ENCODE assay signal across 1 cellular context in genomic region chr10:122953827-122954730, GRCh38.
TF ChIP-seq lines count a peak whose summit lies in the region.

Gene C10orf88 (minus strand): TSS chr10:122954227. CDS start chr10:122954178, 49 bp downstream.

TF ChIP-seq in HepG2, 621 proteins besides CTCF, POLR2A, EP300 and RAD21 (continued from another document and continues in another):
- peak; percentile 92 for TF ChIP-seq ZBTB40 (IDR thresholded peaks at IDR 0.05)
- peak; percentile 91 for TF ChIP-seq ZBTB40 (CRISPR knock-in tag; IDR thresholded peaks at IDR 0.05)
- TF ChIP-seq ZNF550 (CRISPR knock-in tag; IDR thresholded peaks at IDR 0.05; ENCODE audit: borderline replicate concordance): no peak
- TF ChIP-seq AKNA (CRISPR knock-in tag; IDR thresholded peaks at IDR 0.05; ENCODE audit: borderline replicate concordance): peak; percentile 80; the same call in 1 of the 2 replicates
- no peak for TF ChIP-seq FOXJ3 (CRISPR knock-in tag; IDR thresholded peaks at IDR 0.05; ENCODE audit: borderline replicate concordance)
- TF ChIP-seq ZNF547 (CRISPR knock-in tag; IDR thresholded peaks at IDR 0.05): peak; percentile 89
- TF ChIP-seq MAFK (conservative IDR thresholded peaks at IDR 0.05 in 1 of 2, IDR thresholded peaks at IDR 0.05 in 1 of 2; ENCODE audit: low read length in 2 of 2): no peak
- peak; percentile 90 for TF ChIP-seq SPEN (CRISPR knock-in tag; IDR thresholded peaks at IDR 0.05; ENCODE audit: low read depth)
- TF ChIP-seq ZNF431 (CRISPR knock-in tag; IDR thresholded peaks at IDR 0.05; ENCODE audit: borderline replicate concordance, low read depth): peak; percentile 49; the same call in 1 of the 2 replicates
- no peak for TF ChIP-seq RERE (CRISPR knock-in tag; IDR thresholded peaks at IDR 0.05; ENCODE audit: low read depth)
- no peak for TF ChIP-seq CBX2 (IDR thresholded peaks at IDR 0.05; ENCODE audit: low read depth, low read length)
- TF ChIP-seq CBX2 (CRISPR knock-in tag; IDR thresholded peaks at IDR 0.05; ENCODE audit: low read depth): no peak
- TF ChIP-seq KDM3A (CRISPR knock-in tag; IDR thresholded peaks at IDR 0.05; ENCODE audit: low read depth): peak; percentile 86
- no peak for TF ChIP-seq POLR2AphosphoS2 (IDR thresholded peaks at IDR 0.05; ENCODE audit: low read depth, low read length)
- TF ChIP-seq SNAPC2 (CRISPR knock-in tag; IDR thresholded peaks at IDR 0.05): peak; percentile 91
- peak; percentile 88; the same call in 1 of the 2 replicates for TF ChIP-seq NAIF1 (CRISPR knock-in tag; IDR thresholded peaks at IDR 0.05; ENCODE audit: borderline replicate concordance)
- no peak for TF ChIP-seq RFX1 (IDR thresholded peaks at IDR 0.05)
- peak; percentile 92 for TF ChIP-seq ZBTB38 (CRISPR knock-in tag; IDR thresholded peaks at IDR 0.05)
- TF ChIP-seq YEATS2 (CRISPR knock-in tag; IDR thresholded peaks at IDR 0.05; ENCODE audit: borderline replicate concordance): peak; percentile 95
- TF ChIP-seq TRIM24 (CRISPR knock-in tag; IDR thresholded peaks at IDR 0.05): no peak
- TF ChIP-seq ZNF710 (CRISPR knock-in tag; IDR thresholded peaks at IDR 0.05; ENCODE audit: borderline replicate concordance): peak; percentile 91
- TF ChIP-seq ZNF770 (CRISPR knock-in tag; IDR thresholded peaks at IDR 0.05): peak; percentile 77
- TF ChIP-seq ZNF572 (CRISPR knock-in tag; IDR thresholded peaks at IDR 0.05): peak; percentile 81; the same call in 1 of the 2 replicates
- peak; percentile 91 to 97 for TF ChIP-seq HMGXB4 (CRISPR knock-in tag; IDR thresholded peaks at IDR 0.05; ENCODE audit: borderline replicate concordance in 1 of 2, low read depth in 1 of 2)
